10 cellular contexts compared by ENCODE assay signal in the genomic region with DNA sequence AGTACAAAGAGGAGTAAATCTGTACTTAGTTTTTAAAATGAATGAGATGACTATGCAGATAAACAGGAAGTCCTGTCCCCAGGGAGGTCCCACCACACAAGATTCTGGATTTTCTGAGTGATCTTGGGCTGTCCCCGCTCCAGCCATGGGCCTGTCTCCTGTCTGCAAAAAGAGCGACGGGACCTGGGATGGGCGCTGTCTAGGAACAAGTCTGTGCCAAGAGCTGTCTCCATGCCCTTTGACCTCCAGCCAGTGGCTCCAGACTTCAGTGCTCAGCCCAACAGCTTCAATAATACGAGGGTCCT. TPM values are rescaled to one million over a fixed set of nuclear protein-coding genes. Genes with fewer than 3 reads are reported as not detected.
DNase-seq lines count a peak whose midpoint lies in the region; ATAC-seq, FAIRE-seq and TF ChIP-seq lines count a peak whose summit lies in the region.
"Had no signal": no experiment of that assay in that cellular context is flagged by ENCODE, and none has a peak within 500 bp of the region (broad histone marks: within the 10 kb centered on the region; RNA-seq: fewer than 3 reads in every experiment).

No MANE protein-coding gene starts in this region.

- TF ChIP-seq POLR2A in K562 (conservative IDR thresholded peaks at IDR 0.05), result no peak

- no peak for TF ChIP-seq EP300 in K562 (IDR thresholded peaks at IDR 0.05; ENCODE audit: low read length)

- intact Hi-C loops in A673 (cut with micrococcal nuclease; ENCODE audit: unreplicated experiment), result no loop called here
- intact Hi-C loops in K562 (cut with micrococcal nuclease), result no loop called here

- WGBS in K562 (ENCODE audit: insufficient coverage, low coverage, missing lambda C conversion rate), result 93% methylated on average over 2 of the region's 5 CpGs

- TF ChIP-seq CTCF in A673 (conservative IDR thresholded peaks at IDR 0.05; ENCODE audit: low read depth, low read length), result no peak
- no peak for TF ChIP-seq CTCF in GM23338 (conservative IDR thresholded peaks at IDR 0.05; ENCODE audit: low read depth in 2 of 2)
- no peak for TF ChIP-seq CTCF in K562 (IDR thresholded peaks at IDR 0.05 in 2 of 3, conservative IDR thresholded peaks at IDR 0.05 in 1 of 3; ENCODE audit: insufficient read depth in 2 of 3, low read depth in 1 of 3, low read length in 3 of 3)

- peaks cover 76% of the 10 kb centered on the region for H3K4me1 Mint-ChIP-seq in GM23338
- H3K4me1 Mint-ChIP-seq in naive thymus-derived CD8-positive, alpha-beta T cell, result peaks cover 50 to 81% (median 75%) of the 10 kb centered on the region in 4 donors

- H3F3A ChIP-seq in GM23338 (replicated peaks; ENCODE audit: low read depth), result peaks cover 40% of the 10 kb centered on the region

- H3K36me3 ChIP-seq in A673 (ENCODE audit: insufficient read depth, low read length, poor library complexity, severe bottlenecking) (peaks cover 49% of the 10 kb centered on the region), GM23338 (ENCODE audit: insufficient read depth) (peaks cover 39% of the 10 kb centered on the region), K562 (ENCODE audit: control insufficient read depth, insufficient read depth, low read length) (peaks cover 62% of the 10 kb centered on the region; the same call in 2 of the 3 replicates)

- peaks cover 59% of the 10 kb centered on the region for H3K36me3 Mint-ChIP-seq in GM23338 (ENCODE audit: low read depth)
- peaks cover 0 to 27% (median 0%) of the 10 kb centered on the region in 3 donors for H3K36me3 Mint-ChIP-seq in naive thymus-derived CD8-positive, alpha-beta T cell

- TF ChIP-seq RAD21 in K562 (CRISPR knock-in tag; conservative IDR thresholded peaks at IDR 0.05 in 1 of 2, IDR thresholded peaks at IDR 0.05 in 1 of 2), result no peak

- peak; percentile 72 for DNase-seq in A673 (ENCODE audit: low spot score)
- DNase-seq in GM23338 (ENCODE audit: low spot score), result no peak
- DNase-seq in K562 (ENCODE audit: extremely low read depth in 1 of 4, low spot score in 3 of 4), result no peak
- DNase-seq in naive thymus-derived CD8-positive, alpha-beta T cell, result no peak
- DNase-seq in AG08395 (ENCODE audit: low spot score), result no peak
- no peak for DNase-seq in left lobe of liver (ENCODE audit: low spot score)
- no peak for DNase-seq in RCC 7860 (ENCODE audit: low spot score)
- DNase-seq in DMS 273 (lab: John Stamatoyannopoulos, UW; ENCODE audit: unreplicated experiment), result no peak
- DNase-seq: body of pancreas, NCI-H510A had no signal

- H3K27ac Mint-ChIP-seq in GM23338, result no peak overlapping the region
- H3K27ac Mint-ChIP-seq in naive thymus-derived CD8-positive, alpha-beta T cell, result peak overlapping the region in 9 of 10 donors; percentile 62 to 97 (median 81)

- H3K9me2 ChIP-seq in GM23338 (ENCODE audit: insufficient read depth), result no peaks in the 10 kb centered on the region

- H3K9ac ChIP-seq in K562 (ENCODE audit: insufficient read depth in 1 of 2, low read depth in 2 of 2, low read length in 2 of 2), result no peak overlapping the region

- ATAC-seq in GM23338 (no peak), K562 (no peak), left lobe of liver (no peak)
- no peak for ATAC-seq in naive thymus-derived CD8-positive, alpha-beta T cell
- ATAC-seq: body of pancreas had no signal

- H3K4me2 ChIP-seq in GM23338 (peak overlapping the region; percentile 32; the same call in 1 of the 2 replicates), K562 (ENCODE audit: insufficient read depth, low read length) (no peak overlapping the region)

- no peak overlapping the region for H3K4me3 Mint-ChIP-seq in GM23338
- H3K4me3 Mint-ChIP-seq in naive thymus-derived CD8-positive, alpha-beta T cell, result no peak overlapping the region

- BruUV-seq in A673 (replicated peaks; lab: Mats Ljungman, UMichigan) (no TSS peak), K562 (replicated peaks; lab: Mats Ljungman, UMichigan) (no TSS peak)

- H3K4me1 ChIP-seq in A673 (ENCODE audit: insufficient read depth, low read length, poor library complexity, severe bottlenecking) (peaks cover 60% of the 10 kb centered on the region), GM23338 (ENCODE audit: insufficient read depth) (peaks cover 76% of the 10 kb centered on the region), K562 (replicated peaks in 1 of 2; ENCODE audit: control insufficient read depth in 2 of 2, insufficient read depth in 2 of 2, low read length in 2 of 2) (peaks cover 0 to 26% of the 10 kb centered on the region in 2 experiments; a peak in 3 of 5 replicates)

- peaks cover 98% of the 10 kb centered on the region for H4K20me1 ChIP-seq in GM23338 (replicated peaks; ENCODE audit: insufficient read depth)
- peaks cover 50% of the 10 kb centered on the region for H4K20me1 ChIP-seq in K562 (replicated peaks; ENCODE audit: control insufficient read depth, insufficient read depth, low read length)

- FAIRE-seq in K562 (lab: Jason Lieb, UNC) (no peak), RCC 7860 (lab: Jason Lieb, UNC) (no peak)

- H3K27ac ChIP-seq in A673 (ENCODE audit: low read depth, low read length, poor library complexity, severe bottlenecking), result peak overlapping the region; percentile 77
- H3K27ac ChIP-seq in GM23338 (ENCODE audit: low read depth), result peak overlapping the region; percentile 84
- no peak overlapping the region for H3K27ac ChIP-seq in K562 (ENCODE audit: extremely low read depth, low read depth, low read length)

- in situ Hi-C loops in K562 (cut with MboI), result no loop called here

- H3K79me2 ChIP-seq in GM23338 (replicated peaks; ENCODE audit: insufficient read depth), result peaks cover 100% of the 10 kb centered on the region
- H3K79me2 ChIP-seq in K562 (ENCODE audit: control insufficient read depth, insufficient read depth, low read length), result peaks cover 83% of the 10 kb centered on the region

- H3K9me3 ChIP-seq in A673 (ENCODE audit: low read depth, low read length, poor library complexity, severe bottlenecking) (no peaks in the 10 kb centered on the region), K562 (replicated peaks; ENCODE audit: control insufficient read depth, insufficient read depth, low read depth, low read length) (no peaks in the 10 kb centered on the region)
- H3K9me3 ChIP-seq: body of pancreas had no signal

- POLR2A ChIA-PET in A673 (lab: Charles Lee; ENCODE audit: low non-redundant PET), result interaction anchor here (0.7 kb wide), 1 partner anchor 1651 kb away, joined by 5 read pairs; no protein-coding TSS in a partner anchor
- POLR2A ChIA-PET in K562 (lab: Yijun Ruan, JAX), result interaction anchor here (0.6 kb wide), 1 partner anchor 581 kb away, joined by 3 read pairs; no protein-coding TSS in a partner anchor
- POLR2A ChIA-PET in naive thymus-derived CD8-positive, alpha-beta T cell (lab: Charles Lee), result no interaction called here

- CTCF ChIA-PET in A673 (lab: Charles Lee) (no interaction called here), K562 (lab: Yijun Ruan, JAX; ENCODE audit: low intra/inter-chr PET ratio) (no interaction called here)

- peaks cover 15% of the 10 kb centered on the region for H3K27me3 Mint-ChIP-seq in GM23338 (ENCODE audit: insufficient read depth, low read depth, poor library complexity)
- no peaks in the 10 kb centered on the region for H3K27me3 Mint-ChIP-seq in naive thymus-derived CD8-positive, alpha-beta T cell

- no peaks in the 10 kb centered on the region for H3K9me1 ChIP-seq in K562 (ENCODE audit: control insufficient read depth, insufficient read depth, low read length)

- no peak overlapping the region for H2AFZ ChIP-seq in GM23338
- H2AFZ ChIP-seq in K562 (ENCODE audit: low read depth, low read length), result no peak overlapping the region

- H3K27me3 ChIP-seq in A673 (replicated peaks; ENCODE audit: insufficient read depth, low read depth, low read length, poor library complexity) (no peaks in the 10 kb centered on the region), GM23338 (ENCODE audit: insufficient read depth) (no peaks in the 10 kb centered on the region), K562 (ENCODE audit: control insufficient read depth in 2 of 2, insufficient read depth in 2 of 2, low read length in 2 of 2) (no peaks in the 10 kb centered on the region)
- H3K27me3 ChIP-seq: body of pancreas had no signal

- H3K4me3 ChIP-seq in A673 (ENCODE audit: low read depth, low read length, poor library complexity, severe bottlenecking) (no peak overlapping the region), GM23338 (no peak overlapping the region), K562 (no peak overlapping the region)
- H3K4me3 ChIP-seq: body of pancreas had no signal

- H3K9me3 Mint-ChIP-seq in GM23338, result peaks cover 3% of the 10 kb centered on the region; the same call in 2 of the 3 replicates
- H3K9me3 Mint-ChIP-seq in naive thymus-derived CD8-positive, alpha-beta T cell, result no peaks in the 10 kb centered on the region

RNA-seq across cellular contexts. Expression of gene CSNK1E, which starts 6.0 kb away (rescaled TPM):
- total RNA-seq in A673 (2021) (196 and 200 TPM in 2 replicates), K562 (2014; rRNA removed) (41.3 and 55.7 TPM in 2 replicates), K562 (2014; rRNA removed; fragmentation: Illumina TruSeq; extraction: Trizol) (18.0 and 22.5 TPM in 2 replicates), K562 (2015; rRNA removed; fragmentation: Illumina TruSeq; extraction: Trizol) (33.1 and 34.4 TPM in 2 replicates), K562 (2021) (61.0 and 62.8 TPM in 2 replicates), left lobe of liver (29.4 TPM)
- 233 and 259 TPM in 2 replicates for total RNA-seq in GM23338 (2014; rRNA removed; shearing (Covaris generic))
- polyA plus RNA-seq in GM23338 (2016; fragmentation: Nextera tagmentation; extraction: Ambion mirVana) (180 and 189 TPM in 2 replicates), K562 (2011; rRNA removed) (64.0 and 77.0 TPM in 2 replicates), K562 (2014; fragmentation: Illumina TruSeq; extraction: Trizol) (64.0 and 73.3 TPM in 2 replicates), K562 (2014; fragmentation: Nextera tagmentation; extraction: Ambion mirVana) (1 to 10 TPM; 2.7 to 3.8 TPM), K562 (2014; rRNA removed) (65.6 and 70.0 TPM in 2 replicates)
- total RNA-seq in K562 (2011; cell fraction: chromatin; rRNA removed; ENCODE audit: low replicate concordance), result 112 and 292 TPM in 2 replicates
- total RNA-seq in K562 (2011; cell fraction: nucleolus; rRNA removed), result 149 and 193 TPM in 2 replicates
- 126 and 139 TPM in 2 replicates for total RNA-seq in K562 (2011; cell fraction: nucleoplasm; rRNA removed)
- polyA plus RNA-seq in K562 (2011; cell fraction: cytosol; rRNA removed), result 83.0 and 121 TPM in 2 replicates
- polyA plus RNA-seq in K562 (2011; cell fraction: nucleus; rRNA removed), result 148 and 215 TPM in 2 replicates
- 34.2 and 69.8 TPM in 2 replicates for polyA plus RNA-seq in K562 (2012)
- polyA minus RNA-seq in K562 (2011; rRNA and poly(A)+ RNA removed), result 36.0 and 61.3 TPM in 2 replicates
- polyA minus RNA-seq in K562 (2011; cell fraction: cytosol; rRNA and poly(A)+ RNA removed), result 48.1 and 53.3 TPM in 2 replicates
- 48.2 and 49.9 TPM in 2 replicates for polyA minus RNA-seq in K562 (2011; cell fraction: nucleus; rRNA and poly(A)+ RNA removed)
- 100 to 1,000 TPM; 113 to 116 TPM for total RNA-seq in naive thymus-derived CD8-positive, alpha-beta T cell
- 10 to 100 TPM in 2 of 3 donors, 1 to 10 TPM in 1; 9.1 to 16.1 (median 15.0) TPM for polyA plus RNA-seq in naive thymus-derived CD8-positive, alpha-beta T cell

RNA-seq across cellular contexts. Expression of gene TMEM184B, which starts 38.5 kb away (rescaled TPM):
- total RNA-seq in A673 (2021) (45.6 and 50.9 TPM in 2 replicates), K562 (2014; rRNA removed) (8.4 and 9.6 TPM in 2 replicates), K562 (2014; rRNA removed; fragmentation: Illumina TruSeq; extraction: Trizol) (4.0 and 5.5 TPM in 2 replicates), K562 (2015; rRNA removed; fragmentation: Illumina TruSeq; extraction: Trizol) (6.2 and 6.7 TPM in 2 replicates), K562 (2021) (22.7 and 25.1 TPM in 2 replicates), left lobe of liver (11.7 TPM)
- total RNA-seq in GM23338 (2014; rRNA removed; shearing (Covaris generic)), result 76.5 and 95.1 TPM in 2 replicates
- polyA plus RNA-seq in GM23338 (2016; fragmentation: Nextera tagmentation; extraction: Ambion mirVana) (40.7 and 42.2 TPM in 2 replicates), K562 (2011; rRNA removed) (4.9 and 12.2 TPM in 2 replicates), K562 (2014; fragmentation: Illumina TruSeq; extraction: Trizol) (14.2 and 16.4 TPM in 2 replicates), K562 (2014; fragmentation: Nextera tagmentation; extraction: Ambion mirVana) (under 1 TPM; 0.31 to 0.38 TPM), K562 (2014; rRNA removed) (10.1 and 14.1 TPM in 2 replicates)
- 16.3 and 42.3 TPM in 2 replicates for total RNA-seq in K562 (2011; cell fraction: chromatin; rRNA removed; ENCODE audit: low replicate concordance)
- 20.4 and 25.5 TPM in 2 replicates for total RNA-seq in K562 (2011; cell fraction: nucleolus; rRNA removed)
- total RNA-seq in K562 (2011; cell fraction: nucleoplasm; rRNA removed), result 21.6 and 32.1 TPM in 2 replicates
- 8.3 and 11.2 TPM in 2 replicates for polyA plus RNA-seq in K562 (2011; cell fraction: cytosol; rRNA removed)
- polyA plus RNA-seq in K562 (2011; cell fraction: nucleus; rRNA removed), result 16.1 and 21.6 TPM in 2 replicates
- 14.8 and 20.5 TPM in 2 replicates for polyA plus RNA-seq in K562 (2012)
- polyA minus RNA-seq in K562 (2011; rRNA and poly(A)+ RNA removed), result 6.7 and 7.8 TPM in 2 replicates
- 12.2 and 15.7 TPM in 2 replicates for polyA minus RNA-seq in K562 (2011; cell fraction: cytosol; rRNA and poly(A)+ RNA removed)
- polyA minus RNA-seq in K562 (2011; cell fraction: nucleus; rRNA and poly(A)+ RNA removed), result 5.1 and 5.8 TPM in 2 replicates
- 10 to 100 TPM; 25.5 to 26.8 TPM for total RNA-seq in naive thymus-derived CD8-positive, alpha-beta T cell
- polyA plus RNA-seq in naive thymus-derived CD8-positive, alpha-beta T cell, result 10 to 100 TPM in 1 of 3 donors, 1 to 10 TPM in 2; 5.1 to 13.0 (median 5.4) TPM
